8 cellular contexts compared by ENCODE assay signal in the genomic region with DNA sequence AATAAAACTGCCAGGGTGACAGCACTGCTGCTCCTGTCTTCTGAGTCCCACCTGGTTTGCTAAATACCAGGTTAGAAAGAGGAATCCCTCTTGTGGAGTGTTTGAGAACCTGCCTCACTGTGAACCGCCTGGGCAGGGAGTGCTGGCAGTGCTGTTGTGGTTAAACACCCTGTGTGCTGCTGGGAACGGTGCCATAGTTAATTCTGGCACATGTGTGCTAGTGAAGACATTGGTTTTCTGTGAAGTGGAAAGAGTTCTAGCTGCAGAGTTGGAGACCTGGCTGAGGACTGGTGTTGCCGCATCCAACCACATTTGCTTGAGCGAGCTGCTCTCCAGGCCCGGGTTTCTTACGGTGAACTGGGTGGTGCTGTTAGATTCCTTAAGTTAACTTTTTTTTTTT.
A peak's percentile ranks its signal among the peaks of the same experiment; 100 is the strongest.
DNase-seq lines count a peak whose midpoint lies in the region; ATAC-seq, FAIRE-seq and TF ChIP-seq lines count a peak whose summit lies in the region.
"Had no signal": no experiment of that assay in that cellular context is flagged by ENCODE, and none has a peak within 500 bp of the region (broad histone marks: within the 10 kb centered on the region; RNA-seq: fewer than 3 reads in every experiment).

No MANE protein-coding gene starts in this region.

- H3K27ac ChIP-seq in adrenal gland = peak overlapping the region in 2 of 5 donors; percentile 31 to 67

- TF ChIP-seq CTCF in adrenal gland (IDR thresholded peaks at IDR 0.05) = peak in 1 of 6 experiments; percentile 13

- in situ Hi-C loops in KBM-7 (cut with MboI; ENCODE audit: low pct_unique_long_range_greater_than_20kb, low sequenced_read_pairs) = no loop called here

- DNase-seq in KBM-7 (peak; percentile 11), adrenal gland (peak in 5 of 7 donors; percentile 37 to 57 (median 49)), hepatic stellate cell (ENCODE audit: low spot score) (peak; percentile 19), superior temporal gyrus (ENCODE audit: extremely low spot score) (peak; percentile 54), H54 (ENCODE audit: insufficient read length, low spot score) (no peak)
- DNase-seq: small intestine had no signal

- peaks cover 13 to 24% of the 10 kb centered on the region in 2 donors for H3K4me1 ChIP-seq in adrenal gland (replicated peaks in 1 of 2)

- intact Hi-C loops in adrenal gland (cut with DNase I) = no loop called here

- no peak for ATAC-seq in HG03039 (IDR thresholded peaks at IDR 0.05; ENCODE audit: unreplicated experiment)
- ATAC-seq in HG02759 (IDR thresholded peaks at IDR 0.05; ENCODE audit: unreplicated experiment) = no peak

- WGBS in adrenal gland, 4 donors = 78 to 91% (median 85%) methylated on average over 6 of the region's 6 CpGs

- no peaks in the 10 kb centered on the region for H3K9me3 ChIP-seq in adrenal gland (replicated peaks in 1 of 3)

- FAIRE-seq in H54 (lab: Jason Lieb, UNC) = no peak
- FAIRE-seq: small intestine had no signal

- TF ChIP-seq POLR2A in adrenal gland (IDR thresholded peaks at IDR 0.05) (no peak), H54 (IDR thresholded peaks at IDR 0.05; ENCODE audit: low read depth, low read length) (no peak)

- no peaks in the 10 kb centered on the region for H3K27me3 ChIP-seq in adrenal gland

- no peak overlapping the region for H3K4me3 ChIP-seq in adrenal gland

- peaks cover 0 to 52% of the 10 kb centered on the region in 2 donors for H3K36me3 ChIP-seq in adrenal gland (replicated peaks in 1 of 2)
